ENCODE assay signal across 24 cellular contexts in the genomic region with DNA sequence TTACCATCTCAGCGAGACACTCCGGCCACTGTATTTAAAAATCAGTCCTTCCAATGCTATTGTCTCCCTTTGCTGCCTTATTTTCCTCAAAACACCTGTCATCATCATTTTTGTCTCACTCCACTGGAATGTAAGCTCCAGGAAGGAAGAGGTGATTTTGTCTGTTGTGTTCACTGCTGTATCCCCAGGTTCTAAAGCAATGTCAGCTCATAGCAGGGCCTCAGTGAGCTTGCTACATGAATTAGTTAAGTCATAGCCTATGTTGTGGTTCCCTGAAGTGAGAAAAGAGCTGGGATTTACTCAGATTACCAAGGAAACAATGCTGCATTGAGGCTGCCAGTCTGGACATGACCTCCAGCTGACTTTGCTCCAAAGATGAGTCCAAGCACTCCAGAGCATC.
DNase-seq lines count a peak whose midpoint lies in the region; ATAC-seq, FAIRE-seq and TF ChIP-seq lines count a peak whose summit lies in the region.
"Had no signal": no experiment of that assay in that cellular context is flagged by ENCODE, and none has a peak within 500 bp of the region (broad histone marks: within the 10 kb centered on the region; RNA-seq: fewer than 3 reads in every experiment).

No MANE protein-coding gene starts in this region.

- no peaks in the 10 kb centered on the region; a peak in 1 of 4 replicates for H3K27me3 ChIP-seq in GM12878 (replicated peaks in 1 of 2; ENCODE audit: control insufficient read depth in 2 of 2, insufficient read depth in 2 of 2, low read length in 1 of 2)
- H3K27me3 ChIP-seq: BLaER1 treated with 17β-estradiol and CSF1 and Interleukin-3, amounts not matched to agents 10 nM and 100 nM had no signal

- ATAC-seq in GM12878: no peak
- no peak for ATAC-seq in HG03378 (IDR thresholded peaks at IDR 0.05; ENCODE audit: unreplicated experiment)
- ATAC-seq in HG03469 (IDR thresholded peaks at IDR 0.05; ENCODE audit: unreplicated experiment): no peak
- ATAC-seq: A549; CD8-positive, alpha-beta T cell had no signal

- H3K27ac ChIP-seq in GM12878 (ENCODE audit: control insufficient read depth, insufficient read depth): no peak overlapping the region
- H3K27ac ChIP-seq: 22Rv1; A549; BLaER1 treated with 17β-estradiol and CSF1 and Interleukin-3, amounts not matched to agents 10 nM and 100 nM; C4-2B had no signal

- TF ChIP-seq EP300 in GM12878 (IDR thresholded peaks at IDR 0.05; ENCODE audit: borderline replicate concordance in 1 of 2, control insufficient read depth in 1 of 2, low read depth in 2 of 2, low read length in 2 of 2): no peak

- H3K4me3 Mint-ChIP-seq in Calu3 (ENCODE audit: low read depth, unreplicated experiment): no peak overlapping the region
- H3K4me3 Mint-ChIP-seq: B cell; CD4-positive, alpha-beta T cell; CD8-positive, alpha-beta T cell had no signal

- peak; percentile 7 for FAIRE-seq in GM12878 (lab: Jason Lieb, UNC)
- FAIRE-seq: A549, D721Med, G401.6, GM12892, GM18507, GM19239 had no signal

- intact Hi-C loops in GM12878 (cut with micrococcal nuclease; ENCODE audit: unreplicated experiment): loop anchor here (10.0 kb wide), 1 partner anchor 394 kb away; no protein-coding TSS in a partner anchor
- intact Hi-C loops in Calu3 (cut with micrococcal nuclease; ENCODE audit: unreplicated experiment): no loop called here

- POLR2A ChIA-PET in GM12878 (lab: Charles Lee): interaction anchor here (0.5 kb wide), 1 partner anchor 175 kb away, joined by 3 read pairs; no protein-coding TSS in a partner anchor

- H3K79me2 ChIP-seq in GM12878 (ENCODE audit: control insufficient read depth, insufficient read depth, low read length): no peaks in the 10 kb centered on the region

- no peak overlapping the region for H3K9ac ChIP-seq in GM12878 (ENCODE audit: control insufficient read depth, insufficient read depth, low read length)
- H3K9ac ChIP-seq: BLaER1 treated with 17β-estradiol and CSF1 and Interleukin-3, amounts not matched to agents 10 nM and 100 nM had no signal

- SMC1A ChIA-PET in GM12878 (lab: Charles Lee; ENCODE audit: uncharacterized antibody, unreplicated experiment): no interaction called here

- TF ChIP-seq RAD21 in GM12878 (IDR thresholded peaks at IDR 0.05; ENCODE audit: insufficient read depth, low read depth, low read length): no peak

- 17% methylated on average over 2 of the region's 2 CpGs for WGBS in GM12878 (ENCODE audit: insufficient coverage, insufficient replicate concordance, low lambda C conversion rate, missing lambda C conversion rate)

- H3K4me3 ChIP-seq in GM12878: no peak overlapping the region
- H3K4me3 ChIP-seq: A549; BLaER1 treated with 17β-estradiol and CSF1 and Interleukin-3, amounts not matched to agents 10 nM and 100 nM had no signal

- no peaks in the 10 kb centered on the region for H4K20me1 ChIP-seq in GM12878 (ENCODE audit: control insufficient read depth, insufficient read depth)
- H4K20me1 ChIP-seq: BLaER1 treated with 17β-estradiol and CSF1 and Interleukin-3, amounts not matched to agents 10 nM and 100 nM had no signal

- no TSS peak for BruUV-seq in GM12878 (replicated peaks; lab: Mats Ljungman, UMichigan)
- BruUV-seq in Calu3 (replicated peaks; lab: Mats Ljungman, UMichigan): no TSS peak

- H3K9me3 ChIP-seq in GM12878 (replicated peaks; ENCODE audit: control insufficient read depth, insufficient read depth, low read length): no peaks in the 10 kb centered on the region
- H3K9me3 ChIP-seq: A549; BLaER1 treated with 17β-estradiol and CSF1 and Interleukin-3, amounts not matched to agents 10 nM and 100 nM had no signal

- no peaks in the 10 kb centered on the region for H3K36me3 ChIP-seq in GM12878 (ENCODE audit: control insufficient read depth in 2 of 2, insufficient read depth in 2 of 2, low read length in 1 of 2)
- H3K36me3 ChIP-seq: BLaER1 treated with 17β-estradiol and CSF1 and Interleukin-3, amounts not matched to agents 10 nM and 100 nM had no signal

- RAD21 ChIA-PET in GM12878 (lab: Charles Lee; ENCODE audit: unreplicated experiment): no interaction called here

- no peaks in the 10 kb centered on the region for H3K4me1 ChIP-seq in GM12878 (ENCODE audit: control insufficient read depth, insufficient read depth, low read length)
- H3K4me1 ChIP-seq: A549 had no signal

- H3K36me3 Mint-ChIP-seq in Calu3 (ENCODE audit: insufficient read depth, unreplicated experiment): no peaks in the 10 kb centered on the region
- H3K36me3 Mint-ChIP-seq: CD8-positive, alpha-beta T cell had no signal

- no peak overlapping the region for H3K4me2 ChIP-seq in GM12878 (ENCODE audit: control insufficient read depth, insufficient read depth)
- H3K4me2 ChIP-seq: A549; BLaER1 treated with 17β-estradiol and CSF1 and Interleukin-3, amounts not matched to agents 10 nM and 100 nM had no signal

- no peak overlapping the region for H3K27ac Mint-ChIP-seq in Calu3 (ENCODE audit: unreplicated experiment)
- H3K27ac Mint-ChIP-seq: B cell; CD4-positive, alpha-beta T cell; CD8-positive, alpha-beta T cell had no signal

- H3K9me3 Mint-ChIP-seq in Calu3 (ENCODE audit: low read depth, unreplicated experiment): no peaks in the 10 kb centered on the region
- H3K9me3 Mint-ChIP-seq: CD4-positive, alpha-beta T cell; CD8-positive, alpha-beta T cell had no signal

- no peaks in the 10 kb centered on the region for H3K4me1 Mint-ChIP-seq in Calu3 (ENCODE audit: low read depth, unreplicated experiment)
- H3K4me1 Mint-ChIP-seq: B cell had no signal

- TF ChIP-seq CTCF in GM12878 (IDR thresholded peaks at IDR 0.05 in 2 of 3, conservative IDR thresholded peaks at IDR 0.05 in 1 of 3; ENCODE audit: control insufficient read depth in 2 of 3, extremely low read depth in 1 of 3, insufficient read depth in 1 of 3, low read depth in 3 of 3, low read length in 3 of 3) (no peak), Calu3 (IDR thresholded peaks at IDR 0.05; ENCODE audit: unreplicated experiment) (no peak)

- TF ChIP-seq POLR2A in GM12878 (IDR thresholded peaks at IDR 0.05; ENCODE audit: low read depth, low read length): no peak

- in situ Hi-C loops in GM12878 (cut with MboI): no loop called here

- no peak overlapping the region for H2AFZ ChIP-seq in GM12878 (ENCODE audit: control insufficient read depth, low read depth, low read length)

- DNase-seq in COLO829 (ENCODE audit: low spot score): peak; percentile 25
- no peak for DNase-seq in GM12878 (ENCODE audit: low read depth, low spot score)
- DNase-seq in foreskin melanocyte: peak; percentile 6
- DNase-seq in kidney tubule cell (ENCODE audit: low spot score): peak; percentile 51
- no peak for DNase-seq in Calu3
- no peak for DNase-seq in NCI-H446 (lab: John Stamatoyannopoulos, UW)
- DNase-seq: AML-193; CD4-positive, alpha-beta T cell; CD8-positive, alpha-beta T cell; COR-L47; DMS79 treated with DMSO at 0.1 percent for 48 hours; GF-D8 had no signal

- CTCF ChIA-PET in GM12878 (lab: Yijun Ruan, JAX) (no interaction called here), Calu3 (lab: Charles Lee) (no interaction called here)

- no peaks in the 10 kb centered on the region for H3K27me3 Mint-ChIP-seq in Calu3 (ENCODE audit: unreplicated experiment)
- H3K27me3 Mint-ChIP-seq: B cell had no signal

TF ChIP-seq in GM12878, 131 proteins besides CTCF, POLR2A, EP300 and RAD21 (continues in another document):
- TF ChIP-seq, protein P1, sequence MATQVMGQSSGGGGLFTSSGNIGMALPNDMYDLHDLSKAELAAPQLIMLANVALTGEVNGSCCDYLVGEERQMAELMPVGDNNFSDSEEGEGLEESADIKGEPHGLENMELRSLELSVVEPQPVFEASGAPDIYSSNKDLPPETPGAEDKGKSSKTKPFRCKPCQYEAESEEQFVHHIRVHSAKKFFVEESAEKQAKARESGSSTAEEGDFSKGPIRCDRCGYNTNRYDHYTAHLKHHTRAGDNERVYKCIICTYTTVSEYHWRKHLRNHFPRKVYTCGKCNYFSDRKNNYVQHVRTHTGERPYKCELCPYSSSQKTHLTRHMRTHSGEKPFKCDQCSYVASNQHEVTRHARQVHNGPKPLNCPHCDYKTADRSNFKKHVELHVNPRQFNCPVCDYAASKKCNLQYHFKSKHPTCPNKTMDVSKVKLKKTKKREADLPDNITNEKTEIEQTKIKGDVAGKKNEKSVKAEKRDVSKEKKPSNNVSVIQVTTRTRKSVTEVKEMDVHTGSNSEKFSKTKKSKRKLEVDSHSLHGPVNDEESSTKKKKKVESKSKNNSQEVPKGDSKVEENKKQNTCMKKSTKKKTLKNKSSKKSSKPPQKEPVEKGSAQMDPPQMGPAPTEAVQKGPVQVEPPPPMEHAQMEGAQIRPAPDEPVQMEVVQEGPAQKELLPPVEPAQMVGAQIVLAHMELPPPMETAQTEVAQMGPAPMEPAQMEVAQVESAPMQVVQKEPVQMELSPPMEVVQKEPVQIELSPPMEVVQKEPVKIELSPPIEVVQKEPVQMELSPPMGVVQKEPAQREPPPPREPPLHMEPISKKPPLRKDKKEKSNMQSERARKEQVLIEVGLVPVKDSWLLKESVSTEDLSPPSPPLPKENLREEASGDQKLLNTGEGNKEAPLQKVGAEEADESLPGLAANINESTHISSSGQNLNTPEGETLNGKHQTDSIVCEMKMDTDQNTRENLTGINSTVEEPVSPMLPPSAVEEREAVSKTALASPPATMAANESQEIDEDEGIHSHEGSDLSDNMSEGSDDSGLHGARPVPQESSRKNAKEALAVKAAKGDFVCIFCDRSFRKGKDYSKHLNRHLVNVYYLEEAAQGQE (IDR thresholded peaks at IDR 0.05; ENCODE audit: low read depth, low read length): no peak
- no peak for TF ChIP-seq SP1 (IDR thresholded peaks at IDR 0.05; ENCODE audit: low read depth, low read length)
- TF ChIP-seq SMAD5 (IDR thresholded peaks at IDR 0.05; ENCODE audit: low read depth): no peak

Comparison
In these comparisons a context has a peak if more than half of its experiments do, and no peak if none do; other contexts are left out.
1. DNase-seq: peak in COLO829 (single experiment), foreskin melanocyte (single experiment) and kidney tubule cell (single experiment); none in GM12878 (single experiment), Calu3 (single experiment) and NCI-H446 (0 of 2).